In genomic region chr18:5891361-5892215, GRCh38 we compare ENCODE assay signal across 12 cellular contexts. TPM values are rescaled to one million over a fixed set of nuclear protein-coding genes. Genes with fewer than 3 reads are reported as not detected.
A peak's percentile ranks its signal among the peaks of the same experiment; 100 is the strongest.
DNase-seq lines count a peak whose midpoint lies in the region; ATAC-seq and TF ChIP-seq lines count a peak whose summit lies in the region.
"Had no signal": no experiment of that assay in that cellular context is flagged by ENCODE, and none has a peak within 500 bp of the region (broad histone marks: within the 10 kb centered on the region; RNA-seq: fewer than 3 reads in every experiment).

No MANE protein-coding gene starts in this region.

- no peak for TF ChIP-seq EP300 in gastroesophageal sphincter (IDR thresholded peaks at IDR 0.05)

- H3K36me3 ChIP-seq in ectodermal cell (ENCODE audit: control insufficient read depth, insufficient read depth, low read length) (peaks cover 3% of the 10 kb centered on the region), urinary bladder (ENCODE audit: insufficient read depth) (no peaks in the 10 kb centered on the region), gastroesophageal sphincter (no peaks in the 10 kb centered on the region)
- H3K36me3 ChIP-seq: BLaER1 had no signal

- H3K4me1 ChIP-seq in ectodermal cell (ENCODE audit: control insufficient read depth, insufficient read depth, low read length) (peaks cover 21% of the 10 kb centered on the region), urinary bladder (ENCODE audit: insufficient read depth) (no peaks in the 10 kb centered on the region), gastroesophageal sphincter (peaks cover 0 to 40% (median 15%) of the 10 kb centered on the region in 3 donors)
- H3K4me1 ChIP-seq: BLaER1 had no signal

- no peak for TF ChIP-seq POLR2A in gastroesophageal sphincter (IDR thresholded peaks at IDR 0.05)

- H3K27ac Mint-ChIP-seq in natural killer cell = no peak overlapping the region

- peak overlapping the region; percentile 70 for H3K4me3 Mint-ChIP-seq in natural killer cell

- ATAC-seq in natural killer cell (no peak), gastroesophageal sphincter (no peak)

- peaks cover 0 to 7% of the 10 kb centered on the region in 2 donors for H3K4me1 Mint-ChIP-seq in natural killer cell

- H3K4me3 ChIP-seq in ectodermal cell (ENCODE audit: insufficient read depth, low read depth, low read length) (peak overlapping the region; percentile 39), urinary bladder (ENCODE audit: low read depth, low read length) (peak overlapping the region; percentile 39), gastroesophageal sphincter (peak overlapping the region in 1 of 2 donors; percentile 56)
- H3K4me3 ChIP-seq: BLaER1 had no signal

- H3K27me3 Mint-ChIP-seq in natural killer cell (ENCODE audit: low read depth in 2 of 2) = peaks cover 52 to 63% of the 10 kb centered on the region in 2 donors

- TF ChIP-seq CTCF in natural killer cell (IDR thresholded peaks at IDR 0.05) (no peak), gastroesophageal sphincter (IDR thresholded peaks at IDR 0.05) (no peak)

- peaks cover 32% of the 10 kb centered on the region for H3K27me3 ChIP-seq in ectodermal cell (ENCODE audit: control insufficient read depth, insufficient read depth, low read length, poor library complexity, severe bottlenecking)
- peaks cover 80% of the 10 kb centered on the region for H3K27me3 ChIP-seq in gastroesophageal sphincter
- H3K27me3 ChIP-seq: BLaER1 had no signal

- intact Hi-C loops in natural killer cell (cut with micrococcal nuclease) = no loop called here

- no peaks in the 10 kb centered on the region for H3K9me3 ChIP-seq in ectodermal cell (ENCODE audit: control insufficient read depth, low read length)
- no peaks in the 10 kb centered on the region for H3K9me3 ChIP-seq in gastroesophageal sphincter

- 70 to 71% methylated on average over 60 of the region's 60 CpGs for WGBS in ectodermal cell, 2 experiments
- 57% methylated on average over 60 of the region's 60 CpGs for WGBS in urinary bladder
- WGBS in gastroesophageal sphincter (ENCODE audit: low coverage in 1 of 2), 2 donors = 71 to 100% methylated on average over 1 to 11 of the region's 60 CpGs

- H3K36me3 Mint-ChIP-seq in natural killer cell = no peaks in the 10 kb centered on the region

- no peak overlapping the region for H3K27ac ChIP-seq in ectodermal cell (ENCODE audit: insufficient read depth, low read depth, low read length, poor library complexity, severe bottlenecking)
- H3K27ac ChIP-seq in urinary bladder (ENCODE audit: low read depth) = no peak overlapping the region
- H3K27ac ChIP-seq in gastroesophageal sphincter = no peak overlapping the region
- H3K27ac ChIP-seq: BLaER1 had no signal

- DNase-seq in stimulated activated CD4-positive, alpha-beta T cell treated with anti-CD3 and anti-CD28 coated beads, Interleukin-15, amount 100 ng/mL, for 24 hours = peak; percentile 1
- no peak for DNase-seq in stimulated activated CD4-positive, alpha-beta T cell treated with anti-CD3 and anti-CD28 coated beads, Interleukin-4, amount 100 ng/mL, for 1 hour
- no peak for DNase-seq in natural killer cell
- DNase-seq in DMS79 treated with DMSO at 0.1 percent for 48 hours (lab: John Stamatoyannopoulos, UW) = no peak
- DNase-seq in GF-D8 (lab: John Stamatoyannopoulos, UW) = no peak
- DNase-seq: Kasumi-1, NCI-H2029 had no signal

- H3K9me3 Mint-ChIP-seq in natural killer cell = no peaks in the 10 kb centered on the region

RNA-seq across cellular contexts. Expression of gene TMEM200C, which starts 3.7 kb away (rescaled TPM):
- polyA plus RNA-seq in ectodermal cell (2013, experiment 1 of 4) = 9.5 TPM
- polyA plus RNA-seq in ectodermal cell (2013, experiment 2 of 4) = 6.8 TPM
- polyA plus RNA-seq in ectodermal cell (2013, experiment 3 of 4) = 8.0 TPM
- 8.5 TPM for polyA plus RNA-seq in ectodermal cell (2013, experiment 4 of 4)
- not detected for total RNA-seq in natural killer cell
- total RNA-seq in urinary bladder = 2.2 TPM
- 1.3 TPM for polyA plus RNA-seq in urinary bladder
- under 1 TPM; under 0.01 to 0.16 (median 0.13) TPM for total RNA-seq in gastroesophageal sphincter
- total RNA-seq: T-helper 2 cell treated with Interferon-gamma antibody and Interleukin-4, amounts not matched to agents 100 ng/mL and 5 ng/mL, for 36 hours had no signal
